In genomic region chr17:78573955-78574354, GRCh38 we compare ENCODE assay signal across 22 cellular contexts. TPM values are rescaled to one million over a fixed set of nuclear protein-coding genes. Genes with fewer than 3 reads are reported as not detected.
A peak's percentile ranks its signal among the peaks of the same experiment; 100 is the strongest.
DNase-seq lines count a peak whose midpoint lies in the region; FAIRE-seq and TF ChIP-seq lines count a peak whose summit lies in the region.
"Had no signal": no experiment of that assay in that cellular context is flagged by ENCODE, and none has a peak within 500 bp of the region (broad histone marks: within the 10 kb centered on the region; RNA-seq: fewer than 3 reads in every experiment).

No MANE protein-coding gene starts in this region.

- H3K36me3 ChIP-seq in OCI-LY7 (ENCODE audit: insufficient read depth, low read length) (no peaks in the 10 kb centered on the region), Caco-2 (ENCODE audit: control insufficient read depth, insufficient read depth, low read length) (no peaks in the 10 kb centered on the region)
- H3K36me3 ChIP-seq: colonic mucosa, heart left ventricle, ovary had no signal

- intact Hi-C loops in OCI-LY7 (cut with micrococcal nuclease; ENCODE audit: unreplicated experiment): loop anchor here (5.0 kb wide), 2 partner anchors 77 to 133 kb away; no protein-coding TSS in a partner anchor
- intact Hi-C loops in Caco-2 (cut with micrococcal nuclease; ENCODE audit: unreplicated experiment): no loop called here

- CTCF ChIA-PET in OCI-LY7 (lab: Charles Lee; ENCODE audit: unreplicated experiment) (no interaction called here), Caco-2 (lab: Charles Lee) (no interaction called here)

- no peaks in the 10 kb centered on the region for H3K36me3 Mint-ChIP-seq in Caco-2 (ENCODE audit: insufficient read depth, unreplicated experiment)
- no peaks in the 10 kb centered on the region for H3K36me3 Mint-ChIP-seq in chondrocyte (ENCODE audit: low read depth)
- H3K36me3 Mint-ChIP-seq: stimulated activated naive B cell treated with anti-CD40 and anti-IgM and Interleukin-4, amounts not matched to agents 10 μg/mL and 1 μg/mL and 100 μg/mL, for 72 hours had no signal

- no peaks in the 10 kb centered on the region for H3K27me3 ChIP-seq in Caco-2 (replicated peaks; ENCODE audit: control insufficient read depth, insufficient read depth, low read length)
- H3K27me3 ChIP-seq: colonic mucosa, heart left ventricle, ovary had no signal

- H3K4me3 Mint-ChIP-seq in Caco-2 (ENCODE audit: unreplicated experiment) (no peak overlapping the region), chondrocyte (ENCODE audit: unreplicated experiment) (no peak overlapping the region)
- H3K4me3 Mint-ChIP-seq: activated CD8-positive, alpha-beta T cell treated with anti-CD3 and anti-CD28 coated beads for 36 hours; stimulated activated naive B cell treated with anti-CD40 and anti-IgM and Interleukin-4, amounts not matched to agents 10 μg/mL and 1 μg/mL and 100 μg/mL, for 72 hours had no signal

- peaks cover 15% of the 10 kb centered on the region for H3K4me1 ChIP-seq in OCI-LY7 (ENCODE audit: insufficient read depth, low read length, poor library complexity, severe bottlenecking)
- H3K4me1 ChIP-seq in Caco-2: no peaks in the 10 kb centered on the region
- H3K4me1 ChIP-seq: colonic mucosa had no signal

- BruUV-seq in OCI-LY7 (replicated peaks; lab: Mats Ljungman, UMichigan): no TSS peak
- no TSS peak for BruUV-seq in Caco-2 (replicated peaks; lab: Mats Ljungman, UMichigan)

- H3K4me3 ChIP-seq in OCI-LY7 (ENCODE audit: low read depth, low read length, poor library complexity, severe bottlenecking): no peak overlapping the region
- H3K4me3 ChIP-seq in Caco-2 (ENCODE audit: low read depth, low read length): no peak overlapping the region
- H3K4me3 ChIP-seq: colonic mucosa, heart left ventricle, ovary had no signal

- H3K9me3 Mint-ChIP-seq in Caco-2 (ENCODE audit: unreplicated experiment): no peaks in the 10 kb centered on the region
- H3K9me3 Mint-ChIP-seq in chondrocyte (ENCODE audit: low read depth): no peaks in the 10 kb centered on the region
- H3K9me3 Mint-ChIP-seq: activated CD8-positive, alpha-beta T cell treated with anti-CD3 and anti-CD28 coated beads for 36 hours; activated T-helper 2 cell treated with anti-CD3 and anti-CD28 coated beads, Interferon-gamma antibody, Interleukin-2, Interleukin-4, amounts not matched to agents 10 μg/mL and 5 μg/mL and 100 μg/mL, durations not matched to agents 14 hours and 24 hours and 36 hours; stimulated activated naive B cell treated with anti-CD40 and anti-IgM and Interleukin-4, amounts not matched to agents 10 μg/mL and 1 μg/mL and 100 μg/mL, for 72 hours had no signal

- POLR2A ChIA-PET in OCI-LY7 (lab: Charles Lee) (no interaction called here), Caco-2 (lab: Charles Lee) (no interaction called here)

- no peaks in the 10 kb centered on the region for H3K9me3 ChIP-seq in OCI-LY7 (ENCODE audit: low read length)
- H3K9me3 ChIP-seq in Caco-2: no peaks in the 10 kb centered on the region
- H3K9me3 ChIP-seq: colonic mucosa, heart left ventricle, ovary had no signal

- H3K4me1 Mint-ChIP-seq in Caco-2 (ENCODE audit: low read depth, unreplicated experiment) (no peaks in the 10 kb centered on the region), chondrocyte (ENCODE audit: low read depth) (no peaks in the 10 kb centered on the region)

- no peaks in the 10 kb centered on the region for H4K20me1 ChIP-seq in OCI-LY7 (ENCODE audit: insufficient read depth, low read length)

- H3K9me2 ChIP-seq in OCI-LY7 (ENCODE audit: insufficient read depth, low read length): no peaks in the 10 kb centered on the region

- H3K27me3 Mint-ChIP-seq in Caco-2 (ENCODE audit: insufficient read depth, unreplicated experiment): no peaks in the 10 kb centered on the region
- no peaks in the 10 kb centered on the region for H3K27me3 Mint-ChIP-seq in chondrocyte (ENCODE audit: low read depth)
- H3K27me3 Mint-ChIP-seq: activated CD8-positive, alpha-beta T cell treated with anti-CD3 and anti-CD28 coated beads for 36 hours had no signal

- no peak overlapping the region for H3K4me2 ChIP-seq in OCI-LY7 (ENCODE audit: low read length)

- FAIRE-seq in GM19239 (lab: Jason Lieb, UNC): peak; percentile 47
- FAIRE-seq: kidney had no signal

- peak; percentile 42 for DNase-seq in NCI-H146 (lab: John Stamatoyannopoulos, UW)
- DNase-seq in NCI-H146 treated with DMSO at 0.1 percent for 48 hours (lab: John Stamatoyannopoulos, UW; ENCODE audit: unreplicated experiment): no peak
- DNase-seq in GM19239 (ENCODE audit: insufficient read length, low spot score): no peak
- DNase-seq in OCI-LY7 (ENCODE audit: low spot score): peak; percentile 60
- peak; percentile 7 for DNase-seq in globus pallidus (ENCODE audit: low spot score)
- DNase-seq in C1 segment of cervical spinal cord (lab: John Stamatoyannopoulos, UW): no peak
- no peak for DNase-seq in Caco-2
- DNase-seq in chondrocyte (ENCODE audit: low spot score): no peak
- DNase-seq: activated CD8-positive, alpha-beta T cell treated with anti-CD3 and anti-CD28 coated beads for 36 hours; colonic mucosa; DMS79; erythroblast; kidney; NCI-H2227 treated with DMSO at 0.1 percent for 48 hours; ovary; Right ventricle myocardium superior; stimulated activated naive B cell treated with anti-CD40 and anti-IgM and Interleukin-4, amounts not matched to agents 10 μg/mL and 1 μg/mL and 100 μg/mL, for 72 hours had no signal

- H3K27ac ChIP-seq in OCI-LY7 (ENCODE audit: low read depth, low read length, poor library complexity, severe bottlenecking): no peak overlapping the region
- H3K27ac ChIP-seq: colonic mucosa, heart left ventricle, HL-60, ovary had no signal

- no peak overlapping the region for H2AFZ ChIP-seq in OCI-LY7 (ENCODE audit: low read length)

- H3K27ac Mint-ChIP-seq in Caco-2 (ENCODE audit: unreplicated experiment): no peak overlapping the region
- H3K27ac Mint-ChIP-seq in chondrocyte (ENCODE audit: unreplicated experiment): no peak overlapping the region
- H3K27ac Mint-ChIP-seq: activated CD8-positive, alpha-beta T cell treated with anti-CD3 and anti-CD28 coated beads for 36 hours; activated T-helper 2 cell treated with anti-CD3 and anti-CD28 coated beads, Interferon-gamma antibody, Interleukin-2, Interleukin-4, amounts not matched to agents 10 μg/mL and 5 μg/mL and 100 μg/mL, durations not matched to agents 14 hours and 24 hours and 36 hours; stimulated activated naive B cell treated with anti-CD40 and anti-IgM and Interleukin-4, amounts not matched to agents 10 μg/mL and 1 μg/mL and 100 μg/mL, for 72 hours had no signal

- TF ChIP-seq CTCF in OCI-LY7 (conservative IDR thresholded peaks at IDR 0.05; ENCODE audit: low read length): peak; percentile 66
- peak in 1 of 2 experiments; percentile 25 for TF ChIP-seq CTCF in Caco-2 (IDR thresholded peaks at IDR 0.05; ENCODE audit: insufficient read depth in 1 of 2, low read depth in 1 of 2, low read length in 1 of 2, severe bottlenecking in 1 of 2, unreplicated experiment in 1 of 2)
- TF ChIP-seq CTCF in chondrocyte (IDR thresholded peaks at IDR 0.05): no peak

- H3K79me2 ChIP-seq in OCI-LY7 (ENCODE audit: insufficient read depth, low read depth, low read length): no peaks in the 10 kb centered on the region

RNA-seq across cellular contexts. Expression of gene DNAH17, which starts 3.2 kb away (rescaled TPM):
- 1.1 and 2.3 TPM in 2 replicates for total RNA-seq in OCI-LY7 (2014; rRNA removed; shearing (Covaris generic))
- total RNA-seq in OCI-LY7 (2022) (0.57 and 0.89 TPM in 2 replicates), Caco-2 (2022) (0.23 and 0.32 TPM in 2 replicates), chondrocyte (0.26 to 0.42 TPM (median 0.34 TPM) in 3 replicates)
- total RNA-seq: mucosa of gallbladder, Right ventricle myocardium superior, ureter had no signal

Comparison
In these comparisons a context has a peak if more than half of its experiments do, and no peak if none do; other contexts are left out.
1. DNase-seq: peak in NCI-H146 (single experiment), OCI-LY7 (single experiment) and globus pallidus (single experiment); none in NCI-H146 treated with DMSO at 0.1 percent for 48 hours (single experiment), GM19239 (single experiment), C1 segment of cervical spinal cord (0 of 14), Caco-2 (0 of 2) and chondrocyte (single experiment).